In genomic region chrX:103797691-103798090, GRCh38 we compare ENCODE assay signal across 22 cellular contexts. TPM values are rescaled to one million over a fixed set of nuclear protein-coding genes. Genes with fewer than 3 reads are reported as not detected.
"Had no signal": no experiment of that assay in that cellular context is flagged by ENCODE, and none has a peak within 500 bp of the region (broad histone marks: within the 10 kb centered on the region; RNA-seq: fewer than 3 reads in every experiment).

No MANE protein-coding gene starts in this region.

- H3K27ac ChIP-seq: HL-60, SJCRH30 had no signal

- H3K4me1 ChIP-seq: SJCRH30 had no signal

- ATAC-seq: Panc1, Right ventricle myocardium inferior, SK-N-SH treated with all-trans-retinoic acid at 6 μM for 48 hours had no signal

- H3K4me3 ChIP-seq: SJCRH30 had no signal

- H3K27me3 ChIP-seq: SJCRH30 had no signal

- DNase-seq: KG1, MV-4-11, NCI-H1048, NCI-H1105, NCI-H1417, NCI-H1436 treated with DMSO at 0.1 percent for 48 hours, NCI-H1694, NCI-H187 treated with DMSO at 0.1 percent for 48 hours, NCI-H2029 treated with DMSO at 0.1 percent for 48 hours, NCI-H2171 treated with DMSO at 0.1 percent for 48 hours, NCI-H345, NCI-H446 treated with DMSO at 0.1 percent for 48 hours, NCI-H510A treated with DMSO at 0.1 percent for 48 hours, NCI-H69, NCI-H774, SHP77 treated with DMSO at 0.1 percent for 48 hours, SJCRH30, T-helper 1 cell had no signal

- H3K9me3 ChIP-seq: SJCRH30 had no signal

- H3K36me3 ChIP-seq: SJCRH30 had no signal

RNA-seq across cellular contexts. Expression of gene PLP1, which starts 21.1 kb away (rescaled TPM):
- total RNA-seq: SJCRH30 had no signal
